Comparison of ENCODE assay signal across 6 cellular contexts in genomic region chr2:98102315-98102714, GRCh38. TPM values are rescaled to one million over a fixed set of nuclear protein-coding genes. Genes with fewer than 3 reads are reported as not detected.
"Had no signal": no experiment of that assay in that cellular context is flagged by ENCODE, and none has a peak within 500 bp of the region (broad histone marks: within the 10 kb centered on the region; RNA-seq: fewer than 3 reads in every experiment).

No MANE protein-coding gene starts in this region.

RNA-seq across cellular contexts. Expression of gene VWA3B, which starts 15.3 kb away (rescaled TPM):
- total RNA-seq: HepG2, HT-29, HT1080, IMR-90, K562 had no signal
- polyA plus RNA-seq: HepG2, IgD-negative memory B cell, IMR-90, K562 had no signal
